ENCODE assay signal across 8 cellular contexts in genomic region chr2:29528891-29529520, GRCh38.
A peak's percentile ranks its signal among the peaks of the same experiment; 100 is the strongest.
DNase-seq lines count a peak whose midpoint lies in the region; ATAC-seq and TF ChIP-seq lines count a peak whose summit lies in the region.

No MANE protein-coding gene starts in this region.

- H3K36me3 ChIP-seq in left lung = no peaks in the 10 kb centered on the region

- no peaks in the 10 kb centered on the region for H3K4me1 ChIP-seq in left lung

- H3K27me3 ChIP-seq in left lung = no peaks in the 10 kb centered on the region

- no peaks in the 10 kb centered on the region for H3K9me3 Mint-ChIP-seq in activated CD8-positive, alpha-beta T cell treated with anti-CD3 and anti-CD28 coated beads for 36 hours
- H3K9me3 Mint-ChIP-seq in activated CD8-positive, alpha-beta T cell treated with anti-CD3 and anti-CD28 coated beads, Interleukin-2, amount 10 ng/mL, durations not matched to agents 7 days and 5 days (ENCODE audit: insufficient read depth) = no peaks in the 10 kb centered on the region

- in situ Hi-C loops in ACHN (cut with HindIII; ENCODE audit: low pct_ligation_motif_present, low pct_unique_long_range_greater_than_20kb, low sequenced_read_pairs) = no loop called here

- no peaks in the 10 kb centered on the region for H3K9me3 ChIP-seq in left lung

- peak; percentile 60 for DNase-seq in activated CD8-positive, alpha-beta T cell treated with anti-CD3 and anti-CD28 coated beads for 36 hours
- no peak for DNase-seq in activated CD8-positive, alpha-beta T cell treated with anti-CD3 and anti-CD28 coated beads, Interleukin-2, amount 10 ng/mL, durations not matched to agents 7 days and 5 days
- DNase-seq in anterior cingulate cortex (lab: John Stamatoyannopoulos, UW) (peak in 40 of 58 donors; percentile 5 to 66 (median 29)), left lung (peak in 1 of 2 donors; percentile 68), ACHN (no peak)
- peak; percentile 30 for DNase-seq in stimulated activated naive CD8-positive, alpha-beta T cell treated with anti-CD3 and anti-CD28 coated beads, Interleukin-15, Interleukin-2, amounts not matched to agents 100 U/mL and 50 U/mL, for 24 hours

- peak; percentile 90 for ATAC-seq in activated CD8-positive, alpha-beta T cell treated with anti-CD3 and anti-CD28 coated beads for 36 hours
- ATAC-seq in activated CD8-positive, alpha-beta T cell treated with anti-CD3 and anti-CD28 coated beads, Interleukin-2, amount 10 ng/mL, durations not matched to agents 7 days and 5 days = no peak
- ATAC-seq in left lung (peak; percentile 72), GM21447 (IDR thresholded peaks at IDR 0.05; ENCODE audit: unreplicated experiment) (no peak)
- ATAC-seq in stimulated activated naive CD8-positive, alpha-beta T cell treated with anti-CD3 and anti-CD28 coated beads, Interleukin-15, Interleukin-2, amounts not matched to agents 100 U/mL and 50 U/mL, for 24 hours = peak; percentile 69
- no peak for ATAC-seq in activated CD4-positive, CD25-positive, alpha-beta regulatory T cell treated with anti-CD3 and anti-CD28 coated beads, Interleukin-2, amount 50 U/mL, for 24 hours

- no peak overlapping the region for H3K4me3 ChIP-seq in left lung

- no peak overlapping the region for H3K27ac Mint-ChIP-seq in activated CD8-positive, alpha-beta T cell treated with anti-CD3 and anti-CD28 coated beads for 36 hours
- H3K27ac Mint-ChIP-seq in activated CD8-positive, alpha-beta T cell treated with anti-CD3 and anti-CD28 coated beads, Interleukin-2, amount 10 ng/mL, durations not matched to agents 7 days and 5 days = no peak overlapping the region

- peaks cover 5% of the 10 kb centered on the region for H3K27me3 Mint-ChIP-seq in activated CD8-positive, alpha-beta T cell treated with anti-CD3 and anti-CD28 coated beads for 36 hours
- H3K27me3 Mint-ChIP-seq in activated CD8-positive, alpha-beta T cell treated with anti-CD3 and anti-CD28 coated beads, Interleukin-2, amount 10 ng/mL, durations not matched to agents 7 days and 5 days (ENCODE audit: low read depth) = peaks cover 3% of the 10 kb centered on the region

- CTCF ChIA-PET in activated CD8-positive, alpha-beta T cell treated with anti-CD3 and anti-CD28 coated beads for 36 hours (lab: Charles Lee) = no interaction called here
- CTCF ChIA-PET in activated CD8-positive, alpha-beta T cell treated with anti-CD3 and anti-CD28 coated beads, Interleukin-2, amount 10 ng/mL, durations not matched to agents 7 days and 5 days (lab: Charles Lee) = no interaction called here

- H3K27ac ChIP-seq in left lung = no peak overlapping the region

- H3K4me1 Mint-ChIP-seq in activated CD8-positive, alpha-beta T cell treated with anti-CD3 and anti-CD28 coated beads for 36 hours (ENCODE audit: low read depth) = peaks cover 3% of the 10 kb centered on the region
- peaks cover 6% of the 10 kb centered on the region for H3K4me1 Mint-ChIP-seq in activated CD8-positive, alpha-beta T cell treated with anti-CD3 and anti-CD28 coated beads, Interleukin-2, amount 10 ng/mL, durations not matched to agents 7 days and 5 days (ENCODE audit: low read depth)

- no peak overlapping the region for H3K4me3 Mint-ChIP-seq in activated CD8-positive, alpha-beta T cell treated with anti-CD3 and anti-CD28 coated beads for 36 hours
- no peak overlapping the region for H3K4me3 Mint-ChIP-seq in activated CD8-positive, alpha-beta T cell treated with anti-CD3 and anti-CD28 coated beads, Interleukin-2, amount 10 ng/mL, durations not matched to agents 7 days and 5 days

- H3K36me3 Mint-ChIP-seq in activated CD8-positive, alpha-beta T cell treated with anti-CD3 and anti-CD28 coated beads for 36 hours (ENCODE audit: low read depth) = no peaks in the 10 kb centered on the region
- no peaks in the 10 kb centered on the region for H3K36me3 Mint-ChIP-seq in activated CD8-positive, alpha-beta T cell treated with anti-CD3 and anti-CD28 coated beads, Interleukin-2, amount 10 ng/mL, durations not matched to agents 7 days and 5 days (ENCODE audit: low read depth)

- POLR2A ChIA-PET in activated CD8-positive, alpha-beta T cell treated with anti-CD3 and anti-CD28 coated beads for 36 hours (lab: Charles Lee) = no interaction called here
- POLR2A ChIA-PET in activated CD8-positive, alpha-beta T cell treated with anti-CD3 and anti-CD28 coated beads, Interleukin-2, amount 10 ng/mL, durations not matched to agents 7 days and 5 days (lab: Charles Lee) = no interaction called here

- TF ChIP-seq CTCF in activated CD8-positive, alpha-beta T cell treated with anti-CD3 and anti-CD28 coated beads for 36 hours (IDR thresholded peaks at IDR 0.05) = no peak
- TF ChIP-seq CTCF in left lung (IDR thresholded peaks at IDR 0.05) = no peak

- intact Hi-C loops in activated CD8-positive, alpha-beta T cell treated with anti-CD3 and anti-CD28 coated beads for 36 hours (cut with micrococcal nuclease) = no loop called here
- intact Hi-C loops in left lung (cut with DNase I) = no loop called here

Comparison
In these comparisons a context has a peak if more than half of its experiments do, and no peak if none do; other contexts are left out.
1. ATAC-seq: peak in activated CD8-positive, alpha-beta T cell treated with anti-CD3 and anti-CD28 coated beads for 36 hours (single experiment), left lung (single experiment) and stimulated activated naive CD8-positive, alpha-beta T cell treated with anti-CD3 and anti-CD28 coated beads, Interleukin-15, Interleukin-2, amounts not matched to agents 100 U/mL and 50 U/mL, for 24 hours (single experiment); none in activated CD8-positive, alpha-beta T cell treated with anti-CD3 and anti-CD28 coated beads, Interleukin-2, amount 10 ng/mL, durations not matched to agents 7 days and 5 days (single experiment), GM21447 (single experiment) and activated CD4-positive, CD25-positive, alpha-beta regulatory T cell treated with anti-CD3 and anti-CD28 coated beads, Interleukin-2, amount 50 U/mL, for 24 hours (0 of 2).
2. DNase-seq: peak in activated CD8-positive, alpha-beta T cell treated with anti-CD3 and anti-CD28 coated beads for 36 hours (single experiment), anterior cingulate cortex (40 of 58) and stimulated activated naive CD8-positive, alpha-beta T cell treated with anti-CD3 and anti-CD28 coated beads, Interleukin-15, Interleukin-2, amounts not matched to agents 100 U/mL and 50 U/mL, for 24 hours (single experiment); none in activated CD8-positive, alpha-beta T cell treated with anti-CD3 and anti-CD28 coated beads, Interleukin-2, amount 10 ng/mL, durations not matched to agents 7 days and 5 days (single experiment) and ACHN (single experiment).